8 cellular contexts compared by ENCODE assay signal in genomic region chr7:36390199-36391090, GRCh38. TPM values are rescaled to one million over a fixed set of nuclear protein-coding genes. Genes with fewer than 3 reads are reported as not detected.
DNase-seq lines count a peak whose midpoint lies in the region; ATAC-seq and TF ChIP-seq lines count a peak whose summit lies in the region.

No MANE protein-coding gene starts in this region.

- CTCF ChIA-PET in HEK293T (lab: Yijun Ruan, JAX) = no interaction called here

- H4K20me1 ChIP-seq in MM.1S (ENCODE audit: insufficient read depth, low read length) = no peaks in the 10 kb centered on the region

- peak overlapping the region; percentile 88 for H2AFZ ChIP-seq in MM.1S (ENCODE audit: low read length)

- H3K36me3 ChIP-seq in MM.1S (replicated peaks; ENCODE audit: insufficient read depth, low read length) (no peaks in the 10 kb centered on the region), SJCRH30 (peaks cover 26% of the 10 kb centered on the region)

- peaks cover 57% of the 10 kb centered on the region for H3K79me2 ChIP-seq in MM.1S (ENCODE audit: low read length)

- 1% methylated on average over 26 of the region's 26 CpGs for WGBS in right cardiac atrium

- POLR2A ChIA-PET in HEK293T (lab: Yijun Ruan, JAX) = interaction anchor here (0.9 to 5.5 kb wide), 5 partner anchors 11 to 50 kb away, joined by 3 to 33 read pairs (median 5); a partner anchor contains a TSS

- DNase-seq in GM03348 (ENCODE audit: low spot score) (peak; percentile 91), HEK293T (ENCODE audit: extremely low spot score) (peak; percentile 81), MM.1S (peak; percentile 64), SJCRH30 (peak; percentile 92 to 94), amniotic epithelial cell (ENCODE audit: low read depth) (peak; percentile 81), right cardiac atrium (peak; percentile 68 to 81 (median 74)), renal cortical epithelial cell (ENCODE audit: low read depth) (peak; percentile 84), GM10266 (ENCODE audit: extremely low spot score) (no peak)

- intact Hi-C loops in right cardiac atrium (cut with DNase I) = no loop called here

- H3K27ac ChIP-seq in MM.1S (ENCODE audit: low read length) (peak overlapping the region; percentile 61), SJCRH30 (peak overlapping the region; percentile 99), right cardiac atrium (ENCODE audit: low read length) (no peak overlapping the region)

- H3K4me2 ChIP-seq in MM.1S (ENCODE audit: low read depth, low read length) = peak overlapping the region; percentile 94

- H3K4me1 ChIP-seq in MM.1S (ENCODE audit: low read length) (peaks cover 7% of the 10 kb centered on the region; the same call in 1 of the 2 replicates), SJCRH30 (peaks cover 8% of the 10 kb centered on the region), right cardiac atrium (ENCODE audit: control insufficient read depth, insufficient read depth, low read length) (no peaks in the 10 kb centered on the region)

- H3K27me3 ChIP-seq in MM.1S (replicated peaks; ENCODE audit: insufficient read depth, low read length) (no peaks in the 10 kb centered on the region), SJCRH30 (no peaks in the 10 kb centered on the region), right cardiac atrium (ENCODE audit: control insufficient read depth, insufficient read depth) (no peaks in the 10 kb centered on the region)

- no peak for TF ChIP-seq CTCF in MM.1S (IDR thresholded peaks at IDR 0.05; ENCODE audit: low read length)
- no peak for TF ChIP-seq CTCF in GM10266 (IDR thresholded peaks at IDR 0.05; ENCODE audit: control insufficient read depth, insufficient read depth, low read depth, missing control alignments)

- H3K9ac ChIP-seq in MM.1S (ENCODE audit: low read length) = peak overlapping the region; percentile 77

- 0 out of 2 replicates have a peak, but pooled peaks cover 14% of the 10 kb centered on the region for H3F3A ChIP-seq in MM.1S (ENCODE audit: insufficient read depth, low read length)

- peak; percentile 74 to 84 for ATAC-seq in right cardiac atrium

- H3K9me3 ChIP-seq in MM.1S (replicated peaks; ENCODE audit: insufficient read depth, low read length) (no peaks in the 10 kb centered on the region), SJCRH30 (replicated peaks) (peaks cover 6% of the 10 kb centered on the region), right cardiac atrium (ENCODE audit: control insufficient read depth, low read length) (no peaks in the 10 kb centered on the region)

- no peaks in the 10 kb centered on the region for H3K9me2 ChIP-seq in MM.1S (replicated peaks; ENCODE audit: insufficient read depth, low read length)

- H3K4me3 ChIP-seq in MM.1S (ENCODE audit: low read length) (peak overlapping the region; percentile 80), SJCRH30 (peak overlapping the region; percentile 92), right cardiac atrium (ENCODE audit: low read length) (peak overlapping the region; percentile 67)

TF ChIP-seq in HEK293T, 16 proteins besides CTCF, POLR2A, EP300 and RAD21:
- TF ChIP-seq FOXA1 (IDR thresholded peaks at IDR 0.05) (no peak), HDGF (IDR thresholded peaks at IDR 0.05; ENCODE audit: borderline replicate concordance) (no peak), TARDBP (IDR thresholded peaks at IDR 0.05) (no peak), ARNT (IDR thresholded peaks at IDR 0.05) (no peak), SP1 (IDR thresholded peaks at IDR 0.05) (no peak), LEF1 (IDR thresholded peaks at IDR 0.05; ENCODE audit: borderline replicate concordance) (no peak), ZNF384 (IDR thresholded peaks at IDR 0.05) (no peak), FOXK2 (IDR thresholded peaks at IDR 0.05) (no peak), ELF4 (IDR thresholded peaks at IDR 0.05) (no peak), PKNOX1 (IDR thresholded peaks at IDR 0.05) (no peak), SUZ12 (IDR thresholded peaks at IDR 0.05) (no peak), FOXM1 (IDR thresholded peaks at IDR 0.05; ENCODE audit: borderline replicate concordance) (no peak), NFRKB (IDR thresholded peaks at IDR 0.05) (no peak), L3MBTL2 (conservative IDR thresholded peaks at IDR 0.05) (no peak), CTBP1 (IDR thresholded peaks at IDR 0.05; ENCODE audit: borderline replicate concordance) (no peak), BHLHE40 (IDR thresholded peaks at IDR 0.05; ENCODE audit: borderline replicate concordance) (no peak)

RNA-seq across cellular contexts. Expression of gene ANLN, which starts 0.8 kb away (rescaled TPM):
- 195 and 215 TPM in 2 replicates for total RNA-seq in SJCRH30 (2014; rRNA removed; shearing (Covaris generic))
- total RNA-seq in right cardiac atrium (1 to 10 TPM; 1.4 to 4.1 (median 3.5) TPM), renal cortical epithelial cell (5.6 and 58.5 TPM in 2 replicates)
- 0.77 TPM for polyA plus RNA-seq in right cardiac atrium
